Comparison of ENCODE assay signal across 1 cellular context in genomic region chr4:173056271-173056670, GRCh38.
TF ChIP-seq lines count a peak whose summit lies in the region.

No MANE protein-coding gene starts in this region.

TF ChIP-seq in GM23338, 12 proteins besides CTCF, POLR2A, EP300 and RAD21:
- TF ChIP-seq ZNF462 (CRISPR knock-in tag; IDR thresholded peaks at IDR 0.05) (no peak), EZH2phosphoT487 (IDR thresholded peaks at IDR 0.05; ENCODE audit: unreplicated experiment) (no peak), JUNB (IDR thresholded peaks at IDR 0.05; ENCODE audit: unreplicated experiment) (no peak), ETS1 (IDR thresholded peaks at IDR 0.05) (no peak), CREB1 (CRISPR knock-in tag; IDR thresholded peaks at IDR 0.05; ENCODE audit: low read depth) (no peak), REST (IDR thresholded peaks at IDR 0.05; ENCODE audit: unreplicated experiment) (no peak), STAT1 (IDR thresholded peaks at IDR 0.05; ENCODE audit: unreplicated experiment) (no peak), EZH2 (IDR thresholded peaks at IDR 0.05; ENCODE audit: low read depth, unreplicated experiment) (no peak), ZNF331 (CRISPR knock-in tag; IDR thresholded peaks at IDR 0.05; ENCODE audit: low read depth) (no peak), ZNF114 (CRISPR knock-in tag; IDR thresholded peaks at IDR 0.05) (no peak), NANOG (IDR thresholded peaks at IDR 0.05; ENCODE audit: borderline replicate concordance) (no peak), POLR2AphosphoS5 (IDR thresholded peaks at IDR 0.05; ENCODE audit: low read depth) (no peak)
